Comparison of ENCODE assay signal across 19 cellular contexts in genomic region chr3:177731644-177732268, GRCh38.
DNase-seq lines count a peak whose midpoint lies in the region; ATAC-seq, FAIRE-seq and TF ChIP-seq lines count a peak whose summit lies in the region.
"Had no signal": no experiment of that assay in that cellular context is flagged by ENCODE, and none has a peak within 500 bp of the region (broad histone marks: within the 10 kb centered on the region; RNA-seq: fewer than 3 reads in every experiment).

No MANE protein-coding gene starts in this region.

- FAIRE-seq in bronchial epithelial cell (lab: Jason Lieb, UNC): no peak

- no peak for TF ChIP-seq CTCF in AG10803 (conservative IDR thresholded peaks at IDR 0.05; ENCODE audit: low read length)
- no peak for TF ChIP-seq CTCF in bronchial epithelial cell (IDR thresholded peaks at IDR 0.05; ENCODE audit: insufficient read depth, low read length, severe bottlenecking)

- H3K36me3 ChIP-seq in bronchial epithelial cell (ENCODE audit: control insufficient read depth, insufficient read depth, low read length): no peaks in the 10 kb centered on the region
- H3K36me3 ChIP-seq: lower lobe of right lung had no signal

- H3K4me3 ChIP-seq in AG10803 (ENCODE audit: low read length): no peak overlapping the region
- no peak overlapping the region for H3K4me3 ChIP-seq in bronchial epithelial cell (ENCODE audit: low read depth, low read length)
- H3K4me3 ChIP-seq: lower lobe of right lung had no signal

- H3K27me3 ChIP-seq in bronchial epithelial cell (ENCODE audit: control insufficient read depth, insufficient read depth, low read length): no peaks in the 10 kb centered on the region

- DNase-seq in AG10803 (ENCODE audit: low read depth): peak; percentile 78
- DNase-seq in M059J (ENCODE audit: low read depth): peak; percentile 91
- DNase-seq in bronchial epithelial cell (ENCODE audit: low read depth): peak; percentile 44
- DNase-seq in kidney tubule cell (ENCODE audit: low spot score): peak; percentile 41
- no peak for DNase-seq in stimulated activated naive CD4-positive, alpha-beta T cell (lab: John Stamatoyannopoulos, UW)
- no peak for DNase-seq in NCI-H2196 treated with DMSO at 0.1 percent for 48 hours (lab: John Stamatoyannopoulos, UW; ENCODE audit: unreplicated experiment)
- DNase-seq: activated CD4-positive, CD25-positive, alpha-beta regulatory T cell treated with anti-CD3 and anti-CD28 coated beads, Interleukin-2, amount 50 U/mL, for 72 hours; activated CD8-positive, alpha-beta memory T cell treated with anti-CD3 and anti-CD28 coated beads, Interleukin-2, amount 50 U/mL, for 4 hours; cortex of kidney; lower lobe of right lung; natural killer cell; NCI-H1048; NCI-H2171; NK-92 treated with Interleukin-12 subunit alpha and Interleukin-12 subunit beta, amount 100 ng/mL, for 24 hours; T-helper 17 cell had no signal

- ATAC-seq in HG02973 (IDR thresholded peaks at IDR 0.05; ENCODE audit: unreplicated experiment) (no peak), HG02840 (IDR thresholded peaks at IDR 0.05; ENCODE audit: low FRiP score, unreplicated experiment) (no peak)
- ATAC-seq: lower lobe of right lung; natural killer cell; sciatic nerve; stimulated activated effector memory CD8-positive, alpha-beta T cell treated with anti-CD3 and anti-CD28 coated beads, Interleukin-12 subunit alpha, Interleukin-12 subunit beta, amount 100 ng/mL, for 72 hours; T-helper 17 cell had no signal

Comparison
In these comparisons a context has a peak if more than half of its experiments do, and no peak if none do; other contexts are left out.
1. DNase-seq: peak in AG10803 (single experiment), M059J (single experiment), bronchial epithelial cell (single experiment) and kidney tubule cell (single experiment); none in stimulated activated naive CD4-positive, alpha-beta T cell (0 of 6) and NCI-H2196 treated with DMSO at 0.1 percent for 48 hours (single experiment).